In genomic region chr5:118199801-118200200, GRCh38 we compare ENCODE assay signal across 7 cellular contexts.
"Had no signal": no experiment of that assay in that cellular context is flagged by ENCODE, and none has a peak within 500 bp of the region (broad histone marks: within the 10 kb centered on the region; RNA-seq: fewer than 3 reads in every experiment).

No MANE protein-coding gene starts in this region.

- H3K4me3 Mint-ChIP-seq: H9, HFFc6 had no signal

- H3K27ac Mint-ChIP-seq: HFFc6 had no signal

- H3K4me3 ChIP-seq: GM23248 had no signal

- H2AFZ ChIP-seq: GM23248 had no signal

- H3K9me3 Mint-ChIP-seq: H9 had no signal

- H3K27ac ChIP-seq: GM23248 had no signal

- DNase-seq: GM23248, GOT3, H7, H9, HCEC 1CT, HFFc6 had no signal

- ATAC-seq: HCT116 had no signal
